ENCODE assay signal across 16 cellular contexts in the genomic region with DNA sequence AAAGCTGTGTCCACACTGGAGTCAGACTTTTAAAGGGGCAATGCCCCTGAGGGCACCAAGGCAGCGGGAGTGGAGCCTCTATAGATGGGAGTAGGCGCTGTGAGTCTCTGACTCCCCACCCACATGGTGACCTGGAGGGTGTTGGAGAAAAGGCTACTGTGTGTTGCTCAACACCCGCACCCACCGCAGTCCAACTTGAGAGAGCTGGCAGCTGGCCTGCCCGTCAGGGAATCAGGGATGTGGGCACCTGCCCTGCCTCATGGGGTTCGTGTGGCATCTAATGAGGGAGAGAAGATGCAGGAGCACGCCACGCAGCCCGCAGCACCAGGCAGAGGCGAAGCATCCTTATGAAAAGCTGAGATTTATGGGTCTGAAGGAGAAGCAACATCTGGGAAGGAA.
DNase-seq lines count a peak whose midpoint lies in the region; ATAC-seq and TF ChIP-seq lines count a peak whose summit lies in the region.
"Had no signal": no experiment of that assay in that cellular context is flagged by ENCODE, and none has a peak within 500 bp of the region (broad histone marks: within the 10 kb centered on the region; RNA-seq: fewer than 3 reads in every experiment).

No MANE protein-coding gene starts in this region.

- 62 to 67% methylated on average over 10 of the region's 10 CpGs for WGBS in tibial nerve, 2 donors

- peak; percentile 27 for ATAC-seq in sciatic nerve
- ATAC-seq in GM19328 (IDR thresholded peaks at IDR 0.05; ENCODE audit: unreplicated experiment), result no peak

- no peak for TF ChIP-seq CTCF in Peyer's patch (IDR thresholded peaks at IDR 0.05)
- no peak for TF ChIP-seq CTCF in tibial nerve (IDR thresholded peaks at IDR 0.05)
- TF ChIP-seq CTCF in right atrium auricular region (IDR thresholded peaks at IDR 0.05), result no peak

- H3K27me3 ChIP-seq in Peyer's patch, result no peaks in the 10 kb centered on the region
- no peaks in the 10 kb centered on the region for H3K27me3 ChIP-seq in muscle layer of duodenum (ENCODE audit: low read depth, low read length)
- H3K27me3 ChIP-seq in tibial nerve, result no peaks in the 10 kb centered on the region
- no peaks in the 10 kb centered on the region for H3K27me3 ChIP-seq in right atrium auricular region
- H3K27me3 ChIP-seq: BLaER1 had no signal

- TF ChIP-seq POLR2A in Peyer's patch (IDR thresholded peaks at IDR 0.05) (no peak), tibial nerve (IDR thresholded peaks at IDR 0.05) (no peak)

- peak in 1 of 2 donors; percentile 18 for TF ChIP-seq EP300 in tibial nerve (IDR thresholded peaks at IDR 0.05)

- DNase-seq in Peyer's patch (peak in 2 of 3 donors; percentile 20 to 34), sciatic nerve (ENCODE audit: low spot score) (peak; percentile 57), tibial nerve (ENCODE audit: low spot score in 2 of 2) (no peak), NCI-H82 (lab: John Stamatoyannopoulos, UW) (no peak), right atrium auricular region (ENCODE audit: low spot score) (no peak)
- DNase-seq: 8988T; AML-193; Caco-2; CD8-positive, alpha-beta memory T cell; DND-41; GDM1; HCEC 1CT; HFFc6 had no signal

- H3K36me3 ChIP-seq in Peyer's patch, result no peaks in the 10 kb centered on the region
- H3K36me3 ChIP-seq in muscle layer of duodenum (ENCODE audit: control insufficient read depth in 1 of 2, insufficient read depth in 2 of 2, low read length in 2 of 2), result no peaks in the 10 kb centered on the region
- no peaks in the 10 kb centered on the region for H3K36me3 ChIP-seq in tibial nerve
- H3K36me3 ChIP-seq in right atrium auricular region, result no peaks in the 10 kb centered on the region
- H3K36me3 ChIP-seq: BLaER1 had no signal

- H3K4me1 ChIP-seq in Peyer's patch (peaks cover 0 to 4% (median 0%) of the 10 kb centered on the region in 4 donors), muscle layer of duodenum (ENCODE audit: control insufficient read depth in 1 of 2, insufficient read depth in 2 of 2, low read length in 2 of 2) (peaks cover 0 to 13% of the 10 kb centered on the region in 2 donors), tibial nerve (peaks cover 0 to 74% (median 21%) of the 10 kb centered on the region in 4 donors), right atrium auricular region (no peaks in the 10 kb centered on the region)
- H3K4me1 ChIP-seq: BLaER1, Caco-2 had no signal

- intact Hi-C loops in sciatic nerve (cut with DNase I), result no loop called here

- H3K4me3 ChIP-seq in Peyer's patch, result no peak overlapping the region
- H3K4me3 ChIP-seq in muscle layer of duodenum (ENCODE audit: low read depth in 1 of 2, low read length in 2 of 2), result no peak overlapping the region
- no peak overlapping the region for H3K4me3 ChIP-seq in tibial nerve
- no peak overlapping the region for H3K4me3 ChIP-seq in right atrium auricular region
- H3K4me3 ChIP-seq: BLaER1 had no signal

- peak overlapping the region in 1 of 4 donors; percentile 35 for H3K27ac ChIP-seq in Peyer's patch
- peak overlapping the region; percentile 45 for H3K27ac ChIP-seq in muscle layer of duodenum (ENCODE audit: low read length)
- peak overlapping the region; percentile 20 to 75 (median 34) for H3K27ac ChIP-seq in tibial nerve
- H3K27ac ChIP-seq in right atrium auricular region, result no peak overlapping the region
- H3K27ac ChIP-seq: BLaER1 had no signal

- H3K9me3 ChIP-seq in Peyer's patch (no peaks in the 10 kb centered on the region), muscle layer of duodenum (ENCODE audit: control insufficient read depth in 1 of 2, low read length in 2 of 2) (no peaks in the 10 kb centered on the region), tibial nerve (no peaks in the 10 kb centered on the region), right atrium auricular region (no peaks in the 10 kb centered on the region)
- H3K9me3 ChIP-seq: BLaER1, Caco-2 had no signal

Comparison
In these comparisons a context has a peak if more than half of its experiments do, and no peak if none do; other contexts are left out.
1. DNase-seq: peak in Peyer's patch (2 of 3) and sciatic nerve (single experiment); none in tibial nerve (0 of 2), NCI-H82 (single experiment) and right atrium auricular region (single experiment).
2. H3K27ac ChIP-seq: peak in muscle layer of duodenum (single experiment) and tibial nerve (4 of 4); none in right atrium auricular region (0 of 2).